ENCODE assay signal across 8 cellular contexts in genomic region chr3:194133661-194134230, GRCh38. TPM values are rescaled to one million over a fixed set of nuclear protein-coding genes. Genes with fewer than 3 reads are reported as not detected.
DNase-seq lines count a peak whose midpoint lies in the region; ATAC-seq and TF ChIP-seq lines count a peak whose summit lies in the region.

No MANE protein-coding gene starts in this region.

- no peak overlapping the region for H2BK5ac ChIP-seq in neuronal stem cell (ENCODE audit: low read length)

- peak overlapping the region; percentile 58 for H3K4me3 Mint-ChIP-seq in activated CD8-positive, alpha-beta memory T cell treated with anti-CD3 and anti-CD28 coated beads, Interleukin-2, amount 10 ng/mL, durations not matched to agents 7 days and 5 days

- no peaks in the 10 kb centered on the region for H4K20me1 ChIP-seq in DOHH2 (ENCODE audit: control insufficient read depth, insufficient read depth, low read depth, low read length)

- no peak overlapping the region for H2BK120ac ChIP-seq in neuronal stem cell (ENCODE audit: low read depth, low read length)

- H3K14ac ChIP-seq in neuronal stem cell (ENCODE audit: low read length), result no peak overlapping the region

- no peaks in the 10 kb centered on the region for H3K9me3 ChIP-seq in DOHH2 (ENCODE audit: control insufficient read depth, insufficient read depth, low read length)
- no peaks in the 10 kb centered on the region for H3K9me3 ChIP-seq in neuronal stem cell (replicated peaks in 1 of 2; ENCODE audit: control insufficient read depth in 2 of 2, insufficient read depth in 1 of 2, low read depth in 1 of 2, low read length in 2 of 2)

- no CpG with 5 or more reads among the region's 41 CpGs for WGBS in neuronal stem cell (ENCODE audit: extremely low coverage in 2 of 2, insufficient read length in 2 of 2, insufficient replicate concordance in 1 of 2), 2 donors

- H3K4me2 ChIP-seq in DOHH2 (ENCODE audit: low read length) (peak overlapping the region; percentile 72), neuronal stem cell (ENCODE audit: insufficient read depth, low read length, poor library complexity, severe bottlenecking) (peak overlapping the region; percentile 81)

- H3K4me1 ChIP-seq in DOHH2 (ENCODE audit: control insufficient read depth, low read length) (peaks cover 63% of the 10 kb centered on the region), neuronal stem cell (ENCODE audit: control insufficient read depth in 2 of 2, insufficient read depth in 1 of 2, low read depth in 1 of 2, low read length in 2 of 2) (peaks cover 42 to 48% of the 10 kb centered on the region in 2 donors)

- no peak for TF ChIP-seq CTCF in DOHH2 (IDR thresholded peaks at IDR 0.05; ENCODE audit: low read depth, low read length, poor library complexity, severe bottlenecking)
- no peak for TF ChIP-seq CTCF in LNCaP clone FGC (IDR thresholded peaks at IDR 0.05; ENCODE audit: control insufficient read depth, extremely low read depth, insufficient read depth)
- TF ChIP-seq CTCF in foreskin fibroblast (IDR thresholded peaks at IDR 0.05; ENCODE audit: low read depth, low read length), result no peak

- peak overlapping the region; percentile 76 for H3K23ac ChIP-seq in neuronal stem cell (ENCODE audit: low read depth, low read length, poor library complexity)

- H3K4me3 ChIP-seq in DOHH2 (ENCODE audit: low read length) (peak overlapping the region; percentile 71), LNCaP clone FGC (ENCODE audit: low read depth, low read length) (peak overlapping the region; percentile 37), foreskin fibroblast (ENCODE audit: low read depth in 1 of 2, low read length in 2 of 2) (peak overlapping the region; percentile 24 to 33), neuronal stem cell (ENCODE audit: low read length in 2 of 2) (peak overlapping the region in 1 of 2 donors; percentile 52)

- H3F3A ChIP-seq in DOHH2 (ENCODE audit: control insufficient read depth, insufficient read depth), result peaks cover 34% of the 10 kb centered on the region

- H3K9ac ChIP-seq in neuronal stem cell (ENCODE audit: low read depth, low read length, poor library complexity), result no peak overlapping the region

- H3K27ac ChIP-seq in DOHH2 (ENCODE audit: low read depth, low read length), result no peak overlapping the region
- H3K27ac ChIP-seq in neuronal stem cell (replicated peaks; ENCODE audit: low read length), result no peak overlapping the region

- H3K79me2 ChIP-seq in DOHH2 (ENCODE audit: control insufficient read depth, low read length), result peaks cover 24% of the 10 kb centered on the region

- H3K27me3 ChIP-seq in DOHH2 (ENCODE audit: control insufficient read depth, low read length) (peaks cover 5% of the 10 kb centered on the region), neuronal stem cell (ENCODE audit: control insufficient read depth in 3 of 3, insufficient read depth in 3 of 3, low read depth in 1 of 3, low read length in 3 of 3) (peaks cover 0 to 6% (median 0%) of the 10 kb centered on the region in 3 experiments)

- no peak overlapping the region for H4K91ac ChIP-seq in neuronal stem cell (ENCODE audit: low read depth, low read length, poor library complexity)

- CTCF ChIA-PET in activated CD8-positive, alpha-beta memory T cell treated with anti-CD3 and anti-CD28 coated beads, Interleukin-2, amount 10 ng/mL, durations not matched to agents 7 days and 5 days (lab: Charles Lee), result interaction anchor here (5.7 kb wide), 1 partner anchor 183 kb away, joined by 38 read pairs; no protein-coding TSS in a partner anchor

- H3K18ac ChIP-seq in neuronal stem cell (ENCODE audit: low read length), result peak overlapping the region; percentile 86

- DNase-seq in LNCaP clone FGC (ENCODE audit: low read depth) (no peak), foreskin fibroblast (peak in 1 of 2 donors; percentile 33), neuronal stem cell (ENCODE audit: low spot score) (peak; percentile 51)
- DNase-seq in activated CD8-positive, alpha-beta memory T cell treated with anti-CD3 and anti-CD28 coated beads, Interleukin-2, amount 10 ng/mL, durations not matched to agents 7 days and 5 days, result no peak

- ATAC-seq in activated CD8-positive, alpha-beta memory T cell treated with anti-CD3 and anti-CD28 coated beads, Interleukin-2, amount 10 ng/mL, durations not matched to agents 7 days and 5 days, result no peak
- ATAC-seq in GM19324 (IDR thresholded peaks at IDR 0.05; ENCODE audit: low FRiP score, unreplicated experiment), result no peak
- no peak for ATAC-seq in HG03571 (IDR thresholded peaks at IDR 0.05; ENCODE audit: unreplicated experiment)
- no peak for ATAC-seq in GM18858 (IDR thresholded peaks at IDR 0.05; ENCODE audit: unreplicated experiment)

- no peak overlapping the region for H3K4ac ChIP-seq in neuronal stem cell (ENCODE audit: low read length)

- H3K27me3 Mint-ChIP-seq in activated CD8-positive, alpha-beta memory T cell treated with anti-CD3 and anti-CD28 coated beads, Interleukin-2, amount 10 ng/mL, durations not matched to agents 7 days and 5 days, result peaks cover 81% of the 10 kb centered on the region

- H4K8ac ChIP-seq in neuronal stem cell (ENCODE audit: low read depth, low read length), result no peak overlapping the region

- H2BK15ac ChIP-seq in neuronal stem cell (ENCODE audit: low read length), result peak overlapping the region; percentile 39

- H3K79me1 ChIP-seq in neuronal stem cell (ENCODE audit: low read depth, low read length), result peaks cover 6% of the 10 kb centered on the region

- peaks cover 2% of the 10 kb centered on the region for H3K36me3 Mint-ChIP-seq in activated CD8-positive, alpha-beta memory T cell treated with anti-CD3 and anti-CD28 coated beads, Interleukin-2, amount 10 ng/mL, durations not matched to agents 7 days and 5 days

- H2AK5ac ChIP-seq in neuronal stem cell (ENCODE audit: low read depth, low read length), result no peak overlapping the region

- no peak overlapping the region for H2BK12ac ChIP-seq in neuronal stem cell (ENCODE audit: low read length)

- H3K36me3 ChIP-seq in DOHH2 (ENCODE audit: control insufficient read depth, low read length) (peaks cover 20% of the 10 kb centered on the region), neuronal stem cell (replicated peaks in 1 of 2; ENCODE audit: control insufficient read depth in 2 of 2, insufficient read depth in 2 of 2, low read length in 2 of 2) (peaks cover 0 to 20% of the 10 kb centered on the region in 2 donors)

- no peaks in the 10 kb centered on the region for H3K9me2 ChIP-seq in DOHH2 (replicated peaks; ENCODE audit: control insufficient read depth, low read length)

- no peaks in the 10 kb centered on the region for H3K9me3 Mint-ChIP-seq in activated CD8-positive, alpha-beta memory T cell treated with anti-CD3 and anti-CD28 coated beads, Interleukin-2, amount 10 ng/mL, durations not matched to agents 7 days and 5 days (ENCODE audit: low read depth)

- peak overlapping the region; percentile 67 for H2AFZ ChIP-seq in neuronal stem cell (ENCODE audit: low read length)

- peak overlapping the region; percentile 6 for H3K27ac Mint-ChIP-seq in activated CD8-positive, alpha-beta memory T cell treated with anti-CD3 and anti-CD28 coated beads, Interleukin-2, amount 10 ng/mL, durations not matched to agents 7 days and 5 days

- peaks cover 49% of the 10 kb centered on the region for H3K4me1 Mint-ChIP-seq in activated CD8-positive, alpha-beta memory T cell treated with anti-CD3 and anti-CD28 coated beads, Interleukin-2, amount 10 ng/mL, durations not matched to agents 7 days and 5 days

RNA-seq across cellular contexts. Expression of gene HES1, which starts 2.2 kb away (rescaled TPM):
- under 1 TPM; 0.28 to 0.35 TPM for total RNA-seq in activated CD8-positive, alpha-beta memory T cell treated with anti-CD3 and anti-CD28 coated beads, Interleukin-2, amount 10 ng/mL, durations not matched to agents 7 days and 5 days
- polyA plus RNA-seq in neuronal stem cell (2013, experiment 1 of 2), result 29.1 TPM
- 30.9 TPM for polyA plus RNA-seq in neuronal stem cell (2013, experiment 2 of 2)
